ENCODE assay signal across 10 cellular contexts in genomic region chr6:121780325-121781313, GRCh38.
DNase-seq lines count a peak whose midpoint lies in the region; ATAC-seq and TF ChIP-seq lines count a peak whose summit lies in the region.
"Had no signal": no experiment of that assay in that cellular context is flagged by ENCODE, and none has a peak within 500 bp of the region (broad histone marks: within the 10 kb centered on the region; RNA-seq: fewer than 3 reads in every experiment).

No MANE protein-coding gene starts in this region.

- H3K4me3 ChIP-seq in esophagus muscularis mucosa (no peak overlapping the region), parathyroid adenoma (ENCODE audit: low read depth, low read length) (no peak overlapping the region)

- POLR2A ChIA-PET in WTC11 (lab: Charles Lee): no interaction called here

- DNase-seq in Caki2 (ENCODE audit: low read depth) (peak; percentile 56), NCI-H446 (lab: John Stamatoyannopoulos, UW) (peak; percentile 64 to 87), esophagus muscularis mucosa (ENCODE audit: extremely low spot score) (peak; percentile 94), WTC11 (ENCODE audit: low spot score) (no peak), NCI-H526 treated with DMSO at 0.1 percent for 48 hours (lab: John Stamatoyannopoulos, UW) (no peak)
- no peak for DNase-seq in activated T-cell treated with anti-CD3 and anti-CD28 coated beads, Interleukin-2, amount 50 U/mL, for 48 hours
- DNase-seq: activated CD8-positive, alpha-beta memory T cell treated with anti-CD3 and anti-CD28 coated beads, Interleukin-2, amount 50 U/mL, for 4 hours had no signal

- no peaks in the 10 kb centered on the region for H3K36me3 Mint-ChIP-seq in WTC11
- H3K36me3 Mint-ChIP-seq: IgD-negative memory B cell had no signal

- peaks cover 0 to 11% (median 4%) of the 10 kb centered on the region in 4 donors for H3K9me3 ChIP-seq in esophagus muscularis mucosa
- no peaks in the 10 kb centered on the region for H3K9me3 ChIP-seq in parathyroid adenoma (ENCODE audit: control insufficient read depth, low read length)

- no peaks in the 10 kb centered on the region for H3K27me3 ChIP-seq in esophagus muscularis mucosa
- no peaks in the 10 kb centered on the region for H3K27me3 ChIP-seq in parathyroid adenoma (ENCODE audit: control insufficient read depth, insufficient read depth, low read length)

- CTCF ChIA-PET in WTC11 (lab: Charles Lee): interaction anchor here (0.9 kb wide), 1 partner anchor 69 kb away, joined by 4 read pairs; no protein-coding TSS in a partner anchor

- in situ Hi-C loops in Caki2 (cut with HindIII; ENCODE audit: low pct_unique_long_range_greater_than_20kb, low sequenced_read_pairs): no loop called here

- 55% methylated on average over 3 of the region's 3 CpGs for WGBS in esophagus muscularis mucosa

- peak overlapping the region; percentile 47 for H2AFZ ChIP-seq in parathyroid adenoma

- peaks cover 11 to 30% (median 16%) of the 10 kb centered on the region in 4 donors for H3K4me1 ChIP-seq in esophagus muscularis mucosa
- no peaks in the 10 kb centered on the region for H3K4me1 ChIP-seq in parathyroid adenoma

- no peaks in the 10 kb centered on the region for H3K79me2 ChIP-seq in parathyroid adenoma

- H3K4me3 Mint-ChIP-seq in WTC11: no peak overlapping the region
- H3K4me3 Mint-ChIP-seq: IgD-negative memory B cell had no signal

- no peak for ATAC-seq in WTC11
- no peak for ATAC-seq in HG03460 (IDR thresholded peaks at IDR 0.05; ENCODE audit: unreplicated experiment)

- no peak overlapping the region for H3K9ac ChIP-seq in parathyroid adenoma

- H3K36me3 ChIP-seq in esophagus muscularis mucosa: no peaks in the 10 kb centered on the region
- no peaks in the 10 kb centered on the region for H3K36me3 ChIP-seq in parathyroid adenoma (ENCODE audit: control insufficient read depth, insufficient read depth, low read length)

- H3K27ac ChIP-seq in esophagus muscularis mucosa (replicated peaks in 1 of 4) (peak overlapping the region; percentile 51 to 61 (median 56)), parathyroid adenoma (no peak overlapping the region)

- TF ChIP-seq CTCF in esophagus muscularis mucosa (IDR thresholded peaks at IDR 0.05) (no peak), parathyroid adenoma (IDR thresholded peaks at IDR 0.05) (no peak), WTC11 (IDR thresholded peaks at IDR 0.05) (no peak)

- TF ChIP-seq EP300 in esophagus muscularis mucosa (IDR thresholded peaks at IDR 0.05): no peak

- no peaks in the 10 kb centered on the region; the same call in 1 of the 2 replicates for H3K4me1 Mint-ChIP-seq in WTC11

- peaks cover 13% of the 10 kb centered on the region for H3K9me3 Mint-ChIP-seq in WTC11

- no peaks in the 10 kb centered on the region for H3K27me3 Mint-ChIP-seq in WTC11 (ENCODE audit: low read depth)
- H3K27me3 Mint-ChIP-seq: IgD-negative memory B cell had no signal

- no peak overlapping the region for H3K4me2 ChIP-seq in parathyroid adenoma (ENCODE audit: low read length)

- intact Hi-C loops in esophagus muscularis mucosa (cut with DNase I): no loop called here

- H3K27ac Mint-ChIP-seq in WTC11: no peak overlapping the region
- H3K27ac Mint-ChIP-seq: IgD-negative memory B cell had no signal

- no peak for TF ChIP-seq POLR2A in esophagus muscularis mucosa (IDR thresholded peaks at IDR 0.05; ENCODE audit: low read depth)

TF ChIP-seq in WTC11, 78 proteins besides CTCF, POLR2A, EP300 and RAD21:
- no peak for TF ChIP-seq ZNF317 (CRISPR knock-in tag; IDR thresholded peaks at IDR 0.05; ENCODE audit: borderline replicate concordance, low read depth)
- no peak for TF ChIP-seq HMGA2 (CRISPR knock-in tag; IDR thresholded peaks at IDR 0.05)
- TF ChIP-seq JAZF1 (CRISPR knock-in tag; IDR thresholded peaks at IDR 0.05): no peak
- no peak for TF ChIP-seq TEAD4 (CRISPR knock-in tag; IDR thresholded peaks at IDR 0.05)
- TF ChIP-seq KAT7 (CRISPR knock-in tag; IDR thresholded peaks at IDR 0.05; ENCODE audit: borderline replicate concordance): no peak
- no peak for TF ChIP-seq E2F1 (CRISPR knock-in tag; IDR thresholded peaks at IDR 0.05)
- no peak for TF ChIP-seq NFE2L1 (CRISPR knock-in tag; IDR thresholded peaks at IDR 0.05)
- no peak for TF ChIP-seq USF2 (CRISPR knock-in tag; IDR thresholded peaks at IDR 0.05)
- TF ChIP-seq SP1 (CRISPR knock-in tag; conservative IDR thresholded peaks at IDR 0.05): no peak
- no peak for TF ChIP-seq ZNF423 (CRISPR knock-in tag; IDR thresholded peaks at IDR 0.05)

Comparison
In these comparisons a context has a peak if more than half of its experiments do, and no peak if none do; other contexts are left out.
1. DNase-seq: peak in Caki2 (single experiment), NCI-H446 (2 of 2) and esophagus muscularis mucosa (single experiment); none in WTC11 (single experiment), NCI-H526 treated with DMSO at 0.1 percent for 48 hours (single experiment) and activated T-cell treated with anti-CD3 and anti-CD28 coated beads, Interleukin-2, amount 50 U/mL, for 48 hours (0 of 2).